Comparison of ENCODE assay signal across 8 cellular contexts in genomic region chrX:120468479-120468824, GRCh38. TPM values are rescaled to one million over a fixed set of nuclear protein-coding genes. Genes with fewer than 3 reads are reported as not detected.
A peak's percentile ranks its signal among the peaks of the same experiment; 100 is the strongest.
DNase-seq lines count a peak whose midpoint lies in the region; ATAC-seq and TF ChIP-seq lines count a peak whose summit lies in the region.

No MANE protein-coding gene starts in this region.

- H4K91ac ChIP-seq in H9 (ENCODE audit: insufficient read length, low read depth, low read length): no peak overlapping the region

- H4K20me1 ChIP-seq in H9 (ENCODE audit: control insufficient read depth, insufficient read depth, insufficient read length): no peaks in the 10 kb centered on the region

- peak overlapping the region; percentile 60 for H3K18ac ChIP-seq in H9 (ENCODE audit: insufficient read length, low read depth, low read length)

- no peak overlapping the region for H3K56ac ChIP-seq in H9 (ENCODE audit: insufficient read length, low read depth, low read length)

- H3K4me3 ChIP-seq in iPS DF 6.9 (ENCODE audit: low read length): peak overlapping the region; percentile 98; the same call in 1 of the 2 replicates
- H3K4me3 ChIP-seq in spleen: peak overlapping the region; percentile 41 to 75 (median 50)

- peak overlapping the region; percentile 76 for H3K4me2 ChIP-seq in H9 (ENCODE audit: insufficient read depth, insufficient read length, low read length)

- no peak for ATAC-seq in activated CD8-positive, alpha-beta T cell treated with anti-CD3 and anti-CD28 coated beads for 36 hours
- ATAC-seq in HG02610 (IDR thresholded peaks at IDR 0.05; ENCODE audit: unreplicated experiment): no peak

- peaks cover 3% of the 10 kb centered on the region for H3K27me3 Mint-ChIP-seq in H9 (ENCODE audit: low read depth)
- no peaks in the 10 kb centered on the region for H3K27me3 Mint-ChIP-seq in activated CD8-positive, alpha-beta T cell treated with anti-CD3 and anti-CD28 coated beads for 36 hours

- no peak for TF ChIP-seq POLR2A in spleen (IDR thresholded peaks at IDR 0.05)

- no peak overlapping the region for H3K4ac ChIP-seq in H9 (ENCODE audit: low read depth, low read length)

- no peak overlapping the region for H2AFZ ChIP-seq in H9 (ENCODE audit: low read length)

- H3K36me3 ChIP-seq in iPS DF 6.9 (ENCODE audit: control insufficient read depth, insufficient read depth, low read length) (no peaks in the 10 kb centered on the region), spleen (no peaks in the 10 kb centered on the region)

- H2BK12ac ChIP-seq in H9 (ENCODE audit: insufficient read length, low read depth, low read length): no peak overlapping the region

- H3K23me2 ChIP-seq in H9 (ENCODE audit: insufficient read length, low read depth, low read length, poor library complexity, severe bottlenecking): peaks cover 5% of the 10 kb centered on the region

- H3K9me3 Mint-ChIP-seq in H9: peaks cover 51 to 65% of the 10 kb centered on the region in 2 experiments
- no peaks in the 10 kb centered on the region for H3K9me3 Mint-ChIP-seq in activated CD8-positive, alpha-beta T cell treated with anti-CD3 and anti-CD28 coated beads for 36 hours

- DNase-seq in H9: no peak
- DNase-seq in activated CD8-positive, alpha-beta T cell treated with anti-CD3 and anti-CD28 coated beads for 36 hours: no peak
- DNase-seq in iPS DF 6.9 (ENCODE audit: low read depth, low spot score): no peak
- no peak for DNase-seq in spleen
- no peak for DNase-seq in NCI-H2227 treated with DMSO at 0.1 percent for 48 hours (lab: John Stamatoyannopoulos, UW)
- DNase-seq in NCI-H146 (lab: John Stamatoyannopoulos, UW): no peak
- DNase-seq in NCI-H2029 (lab: John Stamatoyannopoulos, UW): no peak

- H4K8ac ChIP-seq in H9 (replicated peaks; ENCODE audit: insufficient read length, low read depth, low read length): no peak overlapping the region

- TF ChIP-seq CTCF in H9 (conservative IDR thresholded peaks at IDR 0.05): no peak
- no peak for TF ChIP-seq CTCF in activated CD8-positive, alpha-beta T cell treated with anti-CD3 and anti-CD28 coated beads for 36 hours (IDR thresholded peaks at IDR 0.05)
- no peak for TF ChIP-seq CTCF in spleen (IDR thresholded peaks at IDR 0.05 in 8 of 11, conservative IDR thresholded peaks at IDR 0.05 in 3 of 11)

- no peak overlapping the region for H3K23ac ChIP-seq in H9 (ENCODE audit: insufficient read length, low read depth, low read length)

- H3K4me1 Mint-ChIP-seq in H9: peaks cover 4 to 7% of the 10 kb centered on the region in 2 experiments
- H3K4me1 Mint-ChIP-seq in activated CD8-positive, alpha-beta T cell treated with anti-CD3 and anti-CD28 coated beads for 36 hours (ENCODE audit: low read depth): peaks cover 18% of the 10 kb centered on the region

- no peak overlapping the region for H3T11ph ChIP-seq in H9 (ENCODE audit: low read length)

- peaks cover 0 to 5% (median 5%) of the 10 kb centered on the region in 3 experiments; a peak in 3 of 7 replicates for H3K36me3 Mint-ChIP-seq in H9 (ENCODE audit: insufficient read depth in 1 of 3, low read depth in 3 of 3)
- H3K36me3 Mint-ChIP-seq in activated CD8-positive, alpha-beta T cell treated with anti-CD3 and anti-CD28 coated beads for 36 hours (ENCODE audit: low read depth): peaks cover 1% of the 10 kb centered on the region

- no peak overlapping the region for H4K5ac ChIP-seq in H9 (ENCODE audit: insufficient read length, low read depth, low read length)

- peak overlapping the region; percentile 90 for H3K9ac ChIP-seq in H9 (ENCODE audit: extremely low read depth, insufficient read length, low read length)

- peaks cover 20% of the 10 kb centered on the region for H3K9me3 ChIP-seq in H9 (ENCODE audit: control insufficient read depth, low read depth, low read length)
- H3K9me3 ChIP-seq in iPS DF 6.9 (ENCODE audit: control insufficient read depth, insufficient read depth, low read length): no peaks in the 10 kb centered on the region
- no peaks in the 10 kb centered on the region for H3K9me3 ChIP-seq in spleen

- no peak overlapping the region for H2BK5ac ChIP-seq in H9 (ENCODE audit: insufficient read length, low read length)

- no peaks in the 10 kb centered on the region for H3K4me1 ChIP-seq in H9 (ENCODE audit: insufficient read depth, low read length)
- H3K4me1 ChIP-seq in iPS DF 6.9 (ENCODE audit: control insufficient read depth, insufficient read depth, low read length): no peaks in the 10 kb centered on the region
- H3K4me1 ChIP-seq in spleen: peaks cover 0 to 50% (median 32%) of the 10 kb centered on the region in 6 donors

- peak overlapping the region; percentile 89 for H3K4me3 Mint-ChIP-seq in H9
- H3K4me3 Mint-ChIP-seq in activated CD8-positive, alpha-beta T cell treated with anti-CD3 and anti-CD28 coated beads for 36 hours: peak overlapping the region; percentile 99

- no peak overlapping the region for H2BK120ac ChIP-seq in H9 (ENCODE audit: low read depth, low read length, poor library complexity, severe bottlenecking)

- no peak overlapping the region for H2AK5ac ChIP-seq in H9 (ENCODE audit: insufficient read length, low read length)

- no peaks in the 10 kb centered on the region for H3K79me1 ChIP-seq in H9 (ENCODE audit: insufficient read depth, low read depth, low read length, poor library complexity, severe bottlenecking)

- no peak overlapping the region for H2BK20ac ChIP-seq in H9 (ENCODE audit: low read depth, low read length, poor library complexity, severe bottlenecking)

- intact Hi-C loops in activated CD8-positive, alpha-beta T cell treated with anti-CD3 and anti-CD28 coated beads for 36 hours (cut with micrococcal nuclease): no loop called here
- intact Hi-C loops in spleen (cut with DNase I; ENCODE audit: low total_unique reads): no loop called here

- H3K14ac ChIP-seq in H9 (ENCODE audit: insufficient read depth, low read length): no peak overlapping the region; the same call in 1 of the 2 replicates

- H2BK15ac ChIP-seq in H9 (ENCODE audit: low read depth, low read length): no peak overlapping the region

- peak overlapping the region; percentile 21 to 96 (median 96); a peak in 5 of 7 replicates for H3K27ac Mint-ChIP-seq in H9
- peak overlapping the region; percentile 84 for H3K27ac Mint-ChIP-seq in activated CD8-positive, alpha-beta T cell treated with anti-CD3 and anti-CD28 coated beads for 36 hours

- no CpG with 5 or more reads among the region's 2 CpGs for WGBS in H9 (ENCODE audit: extremely low coverage, insufficient read length, low lambda C conversion rate)
- WGBS in iPS DF 6.9 (ENCODE audit: insufficient coverage, insufficient read length): no CpG with 5 or more reads among the region's 2 CpGs
- WGBS in spleen, 5 donors: 0 to 32% (median 0%) methylated on average over 2 of the region's 2 CpGs

- no peaks in the 10 kb centered on the region for H3K27me3 ChIP-seq in H9 (ENCODE audit: insufficient read depth, low read length)
- H3K27me3 ChIP-seq in iPS DF 6.9 (ENCODE audit: control insufficient read depth, insufficient read depth, low read length): no peaks in the 10 kb centered on the region
- no peaks in the 10 kb centered on the region for H3K27me3 ChIP-seq in spleen (replicated peaks in 1 of 7)

- H3K79me2 ChIP-seq in H9 (ENCODE audit: insufficient read depth, low read length): peaks cover 7% of the 10 kb centered on the region; the same call in 1 of the 2 replicates

- H3K27ac ChIP-seq in H9 (ENCODE audit: insufficient read length, low read depth, low read length) (no peak overlapping the region), iPS DF 6.9 (ENCODE audit: low read length) (no peak overlapping the region), spleen (peak overlapping the region; percentile 71 to 95 (median 92))

- CTCF ChIA-PET in activated CD8-positive, alpha-beta T cell treated with anti-CD3 and anti-CD28 coated beads for 36 hours (lab: Charles Lee): interaction anchor here (1.5 kb wide), 1 partner anchor 159 kb away, joined by 3 read pairs; no protein-coding TSS in a partner anchor

- POLR2A ChIA-PET in activated CD8-positive, alpha-beta T cell treated with anti-CD3 and anti-CD28 coated beads for 36 hours (lab: Charles Lee): interaction anchor here (0.9 to 1.5 kb wide), 3 partner anchors 11 to 18 kb away, joined by 3 to 8 read pairs (median 3); no protein-coding TSS in a partner anchor

RNA-seq across cellular contexts. Expression of gene LAMP2, which starts 0.6 kb away (rescaled TPM):
- total RNA-seq in H9 (2021) (27.7 and 28.6 TPM in 2 replicates), spleen (10 to 100 TPM; 77.2 to 99.3 (median 94.5) TPM)
- 10 to 100 TPM; 22.9 to 23.3 TPM for total RNA-seq in activated CD8-positive, alpha-beta T cell treated with anti-CD3 and anti-CD28 coated beads for 36 hours
- 10 to 100 TPM; 13.6 to 24.2 (median 23.3) TPM for polyA plus RNA-seq in spleen

Comparison
In these comparisons a context has a peak if more than half of its experiments do, and no peak if none do; other contexts are left out.
1. H3K27ac ChIP-seq: peak in spleen (8 of 8); none in H9 (single experiment) and iPS DF 6.9 (single experiment).